Comparison of ENCODE assay signal across 9 cellular contexts in the genomic region with DNA sequence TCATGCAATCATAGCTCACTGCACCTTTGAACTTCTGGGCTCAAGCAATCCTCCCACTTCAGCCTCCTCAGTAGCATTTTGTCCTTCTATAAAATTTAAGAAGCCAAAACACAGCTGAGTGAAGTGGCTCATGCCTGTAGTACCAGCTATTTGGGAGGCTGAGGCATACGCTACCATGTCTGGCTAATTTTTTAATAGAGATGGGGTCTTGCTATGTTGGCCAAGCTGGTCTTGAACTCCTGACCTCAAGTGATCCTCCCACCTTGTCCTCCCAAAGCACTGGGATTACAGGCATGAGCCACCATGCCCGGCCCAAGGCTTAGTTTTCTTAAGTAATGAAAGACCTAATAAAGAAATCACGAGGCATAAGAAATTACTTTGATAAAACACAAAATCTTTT.
"Had no signal": no experiment of that assay in that cellular context is flagged by ENCODE, and none has a peak within 500 bp of the region (broad histone marks: within the 10 kb centered on the region; RNA-seq: fewer than 3 reads in every experiment).

No MANE protein-coding gene starts in this region.

- H3K36me3 Mint-ChIP-seq: IgD-negative memory B cell had no signal

- DNase-seq: GM23248, GOT3, H7, HFFc6, KG1 had no signal

- H3K4me1 ChIP-seq: HAP-1 had no signal

- H2AFZ ChIP-seq: GM23248 had no signal

- H3K27ac Mint-ChIP-seq: HFFc6, IgD-negative memory B cell had no signal

- H3K9ac ChIP-seq: GM23248 had no signal

- H3K4me3 ChIP-seq: GM23248, HAP-1 had no signal

- H3K4me3 Mint-ChIP-seq: HFFc6, IgD-negative memory B cell had no signal

- ATAC-seq: HCT116 had no signal

- H3K9me3 ChIP-seq: HAP-1 had no signal

- H3K9me3 Mint-ChIP-seq: HFFc6, IgD-negative memory B cell had no signal

- H3K36me3 ChIP-seq: HAP-1 had no signal

- H3K27ac ChIP-seq: GM23248, HL-60 had no signal
